In genomic region chr14:104874571-104875411, GRCh38 we compare ENCODE assay signal across 1 cellular context.
TF ChIP-seq lines count a peak whose summit lies in the region.

No MANE protein-coding gene starts in this region.

TF ChIP-seq in K562, 482 proteins besides CTCF, POLR2A, EP300 and RAD21:
- peak; percentile 69 for TF ChIP-seq ZNF263 (CRISPR knock-in tag; IDR thresholded peaks at IDR 0.05; ENCODE audit: borderline replicate concordance)
- TF ChIP-seq ZNF696 (CRISPR knock-in tag; conservative IDR thresholded peaks at IDR 0.05) = no peak
TF ChIP-seq in K562: peak in this region for 1.
